Comparison of ENCODE assay signal across 19 cellular contexts in the genomic region with DNA sequence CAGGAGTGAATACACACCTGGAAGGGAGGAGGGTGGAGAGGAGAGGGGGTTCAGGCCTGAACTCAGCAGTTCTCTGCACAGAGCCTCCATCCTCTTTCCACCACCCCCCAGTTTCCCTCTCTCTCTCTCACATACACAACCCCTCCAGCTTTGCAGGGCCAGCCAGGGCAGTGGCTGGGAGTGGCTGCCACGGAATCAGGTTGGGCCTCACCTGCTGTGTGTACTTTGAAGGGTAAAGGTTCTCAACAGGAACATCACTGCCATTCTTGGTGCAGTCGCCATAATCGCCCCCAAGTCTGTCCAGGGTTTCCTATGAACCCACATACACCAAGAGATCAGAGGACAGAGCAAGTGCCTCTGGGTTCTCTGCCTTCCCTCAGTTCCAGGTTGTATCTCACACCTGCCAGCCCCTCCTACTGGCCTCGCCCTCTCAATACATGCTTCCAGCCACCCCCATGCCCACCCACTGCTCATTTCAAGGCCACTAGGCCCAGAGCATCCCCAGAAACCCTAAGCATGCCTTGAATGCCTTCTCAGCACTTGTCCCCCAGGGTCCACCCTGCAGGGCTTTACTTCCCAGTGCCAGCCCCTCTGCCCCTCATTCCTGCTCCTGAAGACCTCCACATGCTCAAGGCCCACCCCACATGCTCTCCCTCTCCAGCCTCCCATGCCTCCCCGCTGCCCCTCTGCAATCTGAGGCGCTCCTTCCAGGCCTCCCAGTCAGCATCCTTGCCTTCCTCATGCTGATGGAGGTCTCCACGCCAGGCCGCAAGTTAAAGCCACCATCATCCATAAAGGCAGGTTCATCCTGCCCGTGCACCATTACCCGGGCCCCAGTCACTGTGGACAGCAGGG. TPM values are rescaled to one million over a fixed set of nuclear protein-coding genes. Genes with fewer than 3 reads are reported as not detected.
DNase-seq lines count a peak whose midpoint lies in the region; ATAC-seq, FAIRE-seq and TF ChIP-seq lines count a peak whose summit lies in the region.
"Had no signal": no experiment of that assay in that cellular context is flagged by ENCODE, and none has a peak within 500 bp of the region (broad histone marks: within the 10 kb centered on the region; RNA-seq: fewer than 3 reads in every experiment).

No MANE protein-coding gene starts in this region.

- FAIRE-seq in HTR-8/SVneo (lab: Jason Lieb, UNC), result peak; percentile 4
- FAIRE-seq: GM12892, RCC 7860 had no signal

- no peaks in the 10 kb centered on the region for H3K36me3 Mint-ChIP-seq in activated CD8-positive, alpha-beta T cell treated with anti-CD3 and anti-CD28 coated beads for 36 hours (ENCODE audit: low read depth)
- H3K36me3 Mint-ChIP-seq in activated CD8-positive, alpha-beta T cell treated with anti-CD3 and anti-CD28 coated beads, Interleukin-2, amount 10 ng/mL, durations not matched to agents 7 days and 5 days (ENCODE audit: low read depth), result no peaks in the 10 kb centered on the region
- H3K36me3 Mint-ChIP-seq in osteocyte (ENCODE audit: unreplicated experiment), result no peaks in the 10 kb centered on the region

- H3K9me3 Mint-ChIP-seq in activated CD8-positive, alpha-beta T cell treated with anti-CD3 and anti-CD28 coated beads for 36 hours, result no peaks in the 10 kb centered on the region
- H3K9me3 Mint-ChIP-seq in activated CD8-positive, alpha-beta T cell treated with anti-CD3 and anti-CD28 coated beads, Interleukin-2, amount 10 ng/mL, durations not matched to agents 7 days and 5 days (ENCODE audit: insufficient read depth), result no peaks in the 10 kb centered on the region
- no peaks in the 10 kb centered on the region for H3K9me3 Mint-ChIP-seq in osteocyte (ENCODE audit: unreplicated experiment)

- ATAC-seq in activated CD8-positive, alpha-beta T cell treated with anti-CD3 and anti-CD28 coated beads for 36 hours, result peak; percentile 30
- no peak for ATAC-seq in activated CD8-positive, alpha-beta T cell treated with anti-CD3 and anti-CD28 coated beads, Interleukin-2, amount 10 ng/mL, durations not matched to agents 7 days and 5 days
- ATAC-seq in left colon (peak; percentile 70), HG03108 (IDR thresholded peaks at IDR 0.05; ENCODE audit: unreplicated experiment) (no peak)

- no peak overlapping the region for H3K27ac Mint-ChIP-seq in activated CD8-positive, alpha-beta T cell treated with anti-CD3 and anti-CD28 coated beads for 36 hours
- H3K27ac Mint-ChIP-seq in activated CD8-positive, alpha-beta T cell treated with anti-CD3 and anti-CD28 coated beads, Interleukin-2, amount 10 ng/mL, durations not matched to agents 7 days and 5 days, result no peak overlapping the region
- peak overlapping the region; percentile 56 for H3K27ac Mint-ChIP-seq in osteocyte (ENCODE audit: unreplicated experiment)

- POLR2A ChIA-PET in activated CD8-positive, alpha-beta T cell treated with anti-CD3 and anti-CD28 coated beads for 36 hours (lab: Charles Lee), result interaction anchor here (1.6 kb wide), 1 partner anchor 15 kb away, joined by 6 read pairs; no protein-coding TSS in a partner anchor
- POLR2A ChIA-PET in activated CD8-positive, alpha-beta T cell treated with anti-CD3 and anti-CD28 coated beads, Interleukin-2, amount 10 ng/mL, durations not matched to agents 7 days and 5 days (lab: Charles Lee), result no interaction called here

- no peak overlapping the region for H3K4me3 Mint-ChIP-seq in activated CD8-positive, alpha-beta T cell treated with anti-CD3 and anti-CD28 coated beads for 36 hours
- no peak overlapping the region for H3K4me3 Mint-ChIP-seq in activated CD8-positive, alpha-beta T cell treated with anti-CD3 and anti-CD28 coated beads, Interleukin-2, amount 10 ng/mL, durations not matched to agents 7 days and 5 days
- H3K4me3 Mint-ChIP-seq in osteocyte (ENCODE audit: unreplicated experiment), result no peak overlapping the region

- H3K27me3 Mint-ChIP-seq in activated CD8-positive, alpha-beta T cell treated with anti-CD3 and anti-CD28 coated beads for 36 hours, result no peaks in the 10 kb centered on the region
- peaks cover 13% of the 10 kb centered on the region for H3K27me3 Mint-ChIP-seq in activated CD8-positive, alpha-beta T cell treated with anti-CD3 and anti-CD28 coated beads, Interleukin-2, amount 10 ng/mL, durations not matched to agents 7 days and 5 days (ENCODE audit: low read depth)
- no peaks in the 10 kb centered on the region for H3K27me3 Mint-ChIP-seq in osteocyte (ENCODE audit: unreplicated experiment)

- CTCF ChIA-PET in activated CD8-positive, alpha-beta T cell treated with anti-CD3 and anti-CD28 coated beads for 36 hours (lab: Charles Lee), result interaction anchor here (1.6 to 3.7 kb wide), 2 partner anchors 13 to 19 kb away, joined by 4 to 11 read pairs; no protein-coding TSS in a partner anchor
- CTCF ChIA-PET in activated CD8-positive, alpha-beta T cell treated with anti-CD3 and anti-CD28 coated beads, Interleukin-2, amount 10 ng/mL, durations not matched to agents 7 days and 5 days (lab: Charles Lee), result interaction anchor here (1.5 to 4.0 kb wide), 2 partner anchors 11 to 13 kb away, joined by 7 to 20 read pairs; no protein-coding TSS in a partner anchor

- intact Hi-C loops in activated CD8-positive, alpha-beta T cell treated with anti-CD3 and anti-CD28 coated beads for 36 hours (cut with micrococcal nuclease), result no loop called here
- intact Hi-C loops in left colon (cut with DNase I, micrococcal nuclease), result no loop called here

- DNase-seq in activated CD8-positive, alpha-beta T cell treated with anti-CD3 and anti-CD28 coated beads for 36 hours, result no peak
- DNase-seq in activated CD8-positive, alpha-beta T cell treated with anti-CD3 and anti-CD28 coated beads, Interleukin-2, amount 10 ng/mL, durations not matched to agents 7 days and 5 days, result no peak
- DNase-seq in HTR-8/SVneo (ENCODE audit: insufficient read length, low spot score), result no peak
- DNase-seq in left colon, result peak in 1 of 2 donors; percentile 21
- DNase-seq in osteocyte (ENCODE audit: extremely low spot score, unreplicated experiment), result no peak
- no peak for DNase-seq in inferior parietal cortex (ENCODE audit: extremely low spot score)
- no peak for DNase-seq in SKM-1 (lab: John Stamatoyannopoulos, UW; ENCODE audit: unreplicated experiment)
- DNase-seq: 8988T, DMS 273 treated with DMSO at 0.1 percent for 48 hours, GF-D8, MV-4-11, NCI-H1417, NCI-H1930, NCI-H526 treated with DMSO at 0.1 percent for 48 hours, SHP77 had no signal

- TF ChIP-seq CTCF in activated CD8-positive, alpha-beta T cell treated with anti-CD3 and anti-CD28 coated beads for 36 hours (IDR thresholded peaks at IDR 0.05), result no peak
- no peak for TF ChIP-seq CTCF in osteocyte (IDR thresholded peaks at IDR 0.05)

- H3K4me1 Mint-ChIP-seq in activated CD8-positive, alpha-beta T cell treated with anti-CD3 and anti-CD28 coated beads for 36 hours (ENCODE audit: low read depth), result peaks cover 7% of the 10 kb centered on the region
- peaks cover 7% of the 10 kb centered on the region for H3K4me1 Mint-ChIP-seq in activated CD8-positive, alpha-beta T cell treated with anti-CD3 and anti-CD28 coated beads, Interleukin-2, amount 10 ng/mL, durations not matched to agents 7 days and 5 days (ENCODE audit: low read depth)
- H3K4me1 Mint-ChIP-seq in osteocyte (ENCODE audit: unreplicated experiment), result peaks cover 43% of the 10 kb centered on the region

RNA-seq across cellular contexts. Expression of a gene that starts 12.9 kb away (rescaled TPM):
- 10 to 100 TPM; 40.6 TPM for total RNA-seq in activated CD8-positive, alpha-beta T cell treated with anti-CD3 and anti-CD28 coated beads for 36 hours
- total RNA-seq in activated CD8-positive, alpha-beta T cell treated with anti-CD3 and anti-CD28 coated beads, Interleukin-2, amount 10 ng/mL, durations not matched to agents 7 days and 5 days, result 10 to 100 TPM; 58.8 to 63.4 TPM
- total RNA-seq in left colon, result 100 to 1,000 TPM; 140 to 170 TPM
- total RNA-seq in osteocyte, result 170 and 188 TPM in 2 replicates

RNA-seq across cellular contexts. Expression of a gene that starts 20.6 kb away (rescaled TPM):
- total RNA-seq in activated CD8-positive, alpha-beta T cell treated with anti-CD3 and anti-CD28 coated beads for 36 hours, result 1 to 10 TPM; 2.3 to 3.8 TPM
- total RNA-seq in activated CD8-positive, alpha-beta T cell treated with anti-CD3 and anti-CD28 coated beads, Interleukin-2, amount 10 ng/mL, durations not matched to agents 7 days and 5 days, result 1 to 10 TPM in 1 of 2 experiments, under 1 TPM in 1; 0.47 to 1.5 TPM
- total RNA-seq in left colon (100 to 1,000 TPM; 289 to 459 TPM), osteocyte (2.5 and 3.2 TPM in 2 replicates)

RNA-seq across cellular contexts. Expression of a gene that starts 29.2 kb away (rescaled TPM):
- total RNA-seq in activated CD8-positive, alpha-beta T cell treated with anti-CD3 and anti-CD28 coated beads for 36 hours, result 1 to 10 TPM; 1.5 to 1.6 TPM
- under 1 TPM in 1 of 2 experiments, not detected in 1; 0.34 TPM for total RNA-seq in activated CD8-positive, alpha-beta T cell treated with anti-CD3 and anti-CD28 coated beads, Interleukin-2, amount 10 ng/mL, durations not matched to agents 7 days and 5 days
- total RNA-seq in left colon (100 to 1,000 TPM; 120 to 129 TPM), osteocyte (16.4 and 17.0 TPM in 2 replicates)

RNA-seq across cellular contexts. Expression of a gene that starts 44.3 kb away (rescaled TPM):
- total RNA-seq in activated CD8-positive, alpha-beta T cell treated with anti-CD3 and anti-CD28 coated beads for 36 hours, result not detected
- under 1 TPM in 1 of 2 experiments, not detected in 1; 0.47 TPM for total RNA-seq in activated CD8-positive, alpha-beta T cell treated with anti-CD3 and anti-CD28 coated beads, Interleukin-2, amount 10 ng/mL, durations not matched to agents 7 days and 5 days
- total RNA-seq in left colon (100 to 1,000 TPM; 140 to 147 TPM), osteocyte (0.21 and 0.55 TPM in 2 replicates)
- total RNA-seq: HT1080 had no signal

Comparison
In these comparisons a context has a peak if more than half of its experiments do, and no peak if none do; other contexts are left out.
1. ATAC-seq: peak in activated CD8-positive, alpha-beta T cell treated with anti-CD3 and anti-CD28 coated beads for 36 hours (single experiment) and left colon (single experiment); none in activated CD8-positive, alpha-beta T cell treated with anti-CD3 and anti-CD28 coated beads, Interleukin-2, amount 10 ng/mL, durations not matched to agents 7 days and 5 days (single experiment) and HG03108 (single experiment).
2. RNA of a gene that starts 20.6 kb away (total RNA-seq): 289 to 459 TPM in left colon; 2.3 to 3.8 TPM in activated CD8-positive, alpha-beta T cell treated with anti-CD3 and anti-CD28 coated beads for 36 hours, 2.5 to 3.2 TPM in osteocyte and 0.47 to 1.5 TPM in activated CD8-positive, alpha-beta T cell treated with anti-CD3 and anti-CD28 coated beads, Interleukin-2, amount 10 ng/mL, durations not matched to agents 7 days and 5 days; every median in the first group is over 10 times any median in the second.